In the genomic region with DNA sequence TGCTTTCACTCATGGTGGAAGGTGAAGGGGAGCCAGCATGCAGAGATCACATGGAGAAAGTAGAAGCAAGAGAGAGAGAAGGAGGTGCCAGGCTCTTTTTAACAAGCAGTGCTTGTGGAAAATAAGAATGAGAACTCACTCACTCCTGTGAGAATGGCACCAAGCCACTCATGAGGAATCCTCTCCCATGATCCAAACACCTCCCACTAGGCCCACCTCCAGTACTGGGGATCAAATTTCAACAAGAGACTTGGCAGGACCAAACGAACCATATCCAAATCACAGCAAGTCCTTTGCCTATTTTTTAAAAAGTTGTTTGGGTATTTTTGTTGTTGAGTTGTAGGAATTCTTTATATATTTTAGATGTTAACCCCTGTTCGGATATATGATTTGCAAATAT, we compare ENCODE assay signal across 16 cellular contexts.
DNase-seq lines count a peak whose midpoint lies in the region; ATAC-seq and TF ChIP-seq lines count a peak whose summit lies in the region.
"Had no signal": no experiment of that assay in that cellular context is flagged by ENCODE, and none has a peak within 500 bp of the region (broad histone marks: within the 10 kb centered on the region; RNA-seq: fewer than 3 reads in every experiment).

No MANE protein-coding gene starts in this region.

- no peaks in the 10 kb centered on the region for H3K4me1 ChIP-seq in PC-3 (ENCODE audit: insufficient read depth, low read length)
- no peaks in the 10 kb centered on the region for H3K4me1 ChIP-seq in neural progenitor cell
- no peaks in the 10 kb centered on the region for H3K4me1 ChIP-seq in CD8-positive, alpha-beta memory T cell (ENCODE audit: insufficient read depth, low read length)
- H3K4me1 ChIP-seq: upper lobe of right lung had no signal

- peaks cover 2% of the 10 kb centered on the region for H3K4me1 Mint-ChIP-seq in neural progenitor cell
- H3K4me1 Mint-ChIP-seq in CD8-positive, alpha-beta memory T cell, result no peaks in the 10 kb centered on the region
- H3K4me1 Mint-ChIP-seq: CD4-positive, CD25-positive, alpha-beta regulatory T cell; stimulated activated naive B cell treated with anti-CD40 and anti-IgM and Interleukin-4, amounts not matched to agents 10 μg/mL and 1 μg/mL and 100 μg/mL, for 72 hours had no signal

- H3K9me3 ChIP-seq in PC-3 (ENCODE audit: low read length), result no peaks in the 10 kb centered on the region
- peaks cover 11% of the 10 kb centered on the region for H3K9me3 ChIP-seq in neural progenitor cell (ENCODE audit: low read depth)
- no peaks in the 10 kb centered on the region for H3K9me3 ChIP-seq in CD8-positive, alpha-beta memory T cell (ENCODE audit: low read length)
- H3K9me3 ChIP-seq: upper lobe of right lung had no signal

- H3K79me2 ChIP-seq in PC-3 (ENCODE audit: low read length) (no peaks in the 10 kb centered on the region), neural progenitor cell (ENCODE audit: low read depth) (no peaks in the 10 kb centered on the region)

- H4K20me1 ChIP-seq in PC-3 (ENCODE audit: low read length) (no peaks in the 10 kb centered on the region), neural progenitor cell (ENCODE audit: low read depth) (no peaks in the 10 kb centered on the region)

- 0 out of 2 replicates have a peak, but pooled peaks cover 2% of the 10 kb centered on the region for H3K27me3 ChIP-seq in PC-3 (ENCODE audit: low read length)
- no peaks in the 10 kb centered on the region for H3K27me3 ChIP-seq in neural progenitor cell
- H3K27me3 ChIP-seq in CD8-positive, alpha-beta memory T cell (ENCODE audit: insufficient read depth, low read length, poor library complexity, severe bottlenecking), result no peaks in the 10 kb centered on the region
- H3K27me3 ChIP-seq: upper lobe of right lung had no signal

- H3K27ac Mint-ChIP-seq in neural progenitor cell, result no peak overlapping the region
- peak overlapping the region in 1 of 8 donors; percentile 60 for H3K27ac Mint-ChIP-seq in CD8-positive, alpha-beta memory T cell
- H3K27ac Mint-ChIP-seq: activated naive CD8-positive, alpha-beta T cell; CD4-positive, CD25-positive, alpha-beta regulatory T cell; stimulated activated naive B cell treated with anti-CD40 and anti-IgM and Interleukin-4, amounts not matched to agents 10 μg/mL and 1 μg/mL and 100 μg/mL, for 72 hours had no signal

- POLR2A ChIA-PET in PC-3 (lab: Charles Lee; ENCODE audit: unreplicated experiment), result no interaction called here
- POLR2A ChIA-PET in CD8-positive, alpha-beta memory T cell (lab: Charles Lee), result no interaction called here

- no peak overlapping the region for H3K4me3 ChIP-seq in AG10803 (ENCODE audit: low read length)
- no peak overlapping the region for H3K4me3 ChIP-seq in PC-3 (ENCODE audit: low read length)
- no peak overlapping the region for H3K4me3 ChIP-seq in fibroblast of the aortic adventitia (ENCODE audit: low read depth, low read length)
- H3K4me3 ChIP-seq in neural progenitor cell, result no peak overlapping the region
- H3K4me3 ChIP-seq in CD8-positive, alpha-beta memory T cell (ENCODE audit: low read length), result no peak overlapping the region
- H3K4me3 ChIP-seq: upper lobe of right lung had no signal

- H2AFZ ChIP-seq in PC-3 (ENCODE audit: low read length), result no peak overlapping the region
- H2AFZ ChIP-seq in neural progenitor cell (replicated peaks), result peak overlapping the region; percentile 22

- H3K36me3 Mint-ChIP-seq in neural progenitor cell, result no peaks in the 10 kb centered on the region
- H3K36me3 Mint-ChIP-seq in CD8-positive, alpha-beta memory T cell, result peaks cover 0 to 8% (median 0%) of the 10 kb centered on the region in 3 donors
- H3K36me3 Mint-ChIP-seq: CD4-positive, CD25-positive, alpha-beta regulatory T cell had no signal

- H3K4me2 ChIP-seq in PC-3 (ENCODE audit: low read length) (no peak overlapping the region), neural progenitor cell (no peak overlapping the region)

- no peaks in the 10 kb centered on the region for H3F3A ChIP-seq in PC-3 (ENCODE audit: low read length, unreplicated experiment)
- H3F3A ChIP-seq in neural progenitor cell (ENCODE audit: low read depth), result no peaks in the 10 kb centered on the region

- peaks cover 4% of the 10 kb centered on the region for H3K27me3 Mint-ChIP-seq in neural progenitor cell (ENCODE audit: insufficient read depth, low read depth)
- peaks cover 0 to 7% of the 10 kb centered on the region in 2 donors for H3K27me3 Mint-ChIP-seq in CD8-positive, alpha-beta memory T cell
- H3K27me3 Mint-ChIP-seq: stimulated activated naive B cell treated with anti-CD40 and anti-IgM and Interleukin-4, amounts not matched to agents 10 μg/mL and 1 μg/mL and 100 μg/mL, for 72 hours had no signal

- H3K4me3 Mint-ChIP-seq in neural progenitor cell, result no peak overlapping the region
- H3K4me3 Mint-ChIP-seq in CD8-positive, alpha-beta memory T cell, result no peak overlapping the region
- H3K4me3 Mint-ChIP-seq: activated naive CD8-positive, alpha-beta T cell; CD4-positive, CD25-positive, alpha-beta regulatory T cell; stimulated activated naive B cell treated with anti-CD40 and anti-IgM and Interleukin-4, amounts not matched to agents 10 μg/mL and 1 μg/mL and 100 μg/mL, for 72 hours had no signal

- BruUV-seq in PC-3 (replicated peaks; lab: Mats Ljungman, UMichigan), result no TSS peak

- H3K27ac ChIP-seq in PC-3 (ENCODE audit: low read length) (no peak overlapping the region), neural progenitor cell (no peak overlapping the region)
- H3K27ac ChIP-seq in CD8-positive, alpha-beta memory T cell (ENCODE audit: low read depth, low read length), result no peak overlapping the region
- H3K27ac ChIP-seq: upper lobe of right lung had no signal

- H3K9me3 Mint-ChIP-seq in neural progenitor cell, result peaks cover 3% of the 10 kb centered on the region
- H3K9me3 Mint-ChIP-seq in CD8-positive, alpha-beta memory T cell, result peaks cover 5 to 7% (median 7%) of the 10 kb centered on the region in 5 donors

- TF ChIP-seq CTCF in AG10803 (conservative IDR thresholded peaks at IDR 0.05; ENCODE audit: low read length) (no peak), PC-3 (conservative IDR thresholded peaks at IDR 0.05; ENCODE audit: low read depth, low read length) (no peak), fibroblast of the aortic adventitia (IDR thresholded peaks at IDR 0.05; ENCODE audit: insufficient read depth, low read length) (no peak), neural progenitor cell (IDR thresholded peaks at IDR 0.05) (no peak)

- H3K9me2 ChIP-seq in PC-3 (replicated peaks; ENCODE audit: low read length), result no peaks in the 10 kb centered on the region

- ATAC-seq in PC-3 (no peak), GM18498 (IDR thresholded peaks at IDR 0.05; ENCODE audit: unreplicated experiment) (no peak), GM19463 (IDR thresholded peaks at IDR 0.05; ENCODE audit: unreplicated experiment) (no peak)
- ATAC-seq: stimulated activated naive B cell treated with anti-CD40 and anti-IgM and Interleukin-4, amounts not matched to agents 10 μg/mL and 1 μg/mL and 100 μg/mL, for 72 hours; upper lobe of right lung had no signal

- H3K9ac ChIP-seq in PC-3 (ENCODE audit: low read length), result no peak overlapping the region
- no peak overlapping the region for H3K9ac ChIP-seq in neural progenitor cell

- CTCF ChIA-PET in PC-3 (lab: Charles Lee), result no interaction called here
- CTCF ChIA-PET in CD8-positive, alpha-beta memory T cell (lab: Charles Lee), result no interaction called here

- DNase-seq in AG10803 (ENCODE audit: low read depth) (peak; percentile 28), PC-3 (peak; percentile 4), fibroblast of the aortic adventitia (ENCODE audit: low read depth) (peak; percentile 83), neural progenitor cell (ENCODE audit: low spot score) (no peak), NOMO-1 treated with DMSO at 0.1 percent for 48 hours (lab: John Stamatoyannopoulos, UW; ENCODE audit: unreplicated experiment) (no peak)
- DNase-seq in CD8-positive, alpha-beta memory T cell, result no peak
- DNase-seq: activated CD4-positive, alpha-beta T cell treated with anti-CD3 and anti-CD28 coated beads for 1 hour; CD4-positive, CD25-positive, alpha-beta regulatory T cell; DMS79; kidney glomerular epithelial cell; NCI-H1105; stimulated activated naive B cell treated with anti-CD40 and anti-IgM and Interleukin-4, amounts not matched to agents 10 μg/mL and 1 μg/mL and 100 μg/mL, for 72 hours; upper lobe of right lung had no signal

- intact Hi-C loops in PC-3 (cut with micrococcal nuclease), result no loop called here

- H3K36me3 ChIP-seq in PC-3 (ENCODE audit: low read depth, low read length) (no peaks in the 10 kb centered on the region), neural progenitor cell (no peaks in the 10 kb centered on the region)
- no peaks in the 10 kb centered on the region for H3K36me3 ChIP-seq in CD8-positive, alpha-beta memory T cell (ENCODE audit: insufficient read depth, low read length)
- H3K36me3 ChIP-seq: upper lobe of right lung had no signal

Comparison
In these comparisons a context has a peak if more than half of its experiments do, and no peak if none do; other contexts are left out.
1. DNase-seq: peak in AG10803 (single experiment), PC-3 (single experiment) and fibroblast of the aortic adventitia (single experiment); none in neural progenitor cell (single experiment), CD8-positive, alpha-beta memory T cell (0 of 5) and NOMO-1 treated with DMSO at 0.1 percent for 48 hours (single experiment).